11 cellular contexts compared by ENCODE assay signal in genomic region chr14:68967459-68967940, GRCh38. TPM values are rescaled to one million over a fixed set of nuclear protein-coding genes. Genes with fewer than 3 reads are reported as not detected.
DNase-seq lines count a peak whose midpoint lies in the region; ATAC-seq, FAIRE-seq and TF ChIP-seq lines count a peak whose summit lies in the region.
"Had no signal": no experiment of that assay in that cellular context is flagged by ENCODE, and none has a peak within 500 bp of the region (broad histone marks: within the 10 kb centered on the region; RNA-seq: fewer than 3 reads in every experiment).

No MANE protein-coding gene starts in this region.

- TF ChIP-seq CTCF in ascending aorta (IDR thresholded peaks at IDR 0.05) (no peak), keratinocyte (optimal IDR thresholded peaks at IDR 0.05 in 1 of 3, IDR thresholded peaks at IDR 0.05 in 1 of 3, conservative IDR thresholded peaks at IDR 0.05 in 1 of 3; ENCODE audit: extremely low read depth in 1 of 3, insufficient read depth in 2 of 3, low read length in 3 of 3) (no peak), suprapubic skin (IDR thresholded peaks at IDR 0.05) (no peak)

- no peak overlapping the region for H3K9ac ChIP-seq in keratinocyte (ENCODE audit: control insufficient read depth, extremely low read depth, insufficient read depth, low read length)

- peaks cover 81% of the 10 kb centered on the region for H3K4me1 Mint-ChIP-seq in activated CD4-positive, alpha-beta memory T cell treated with anti-CD3 and anti-CD28 coated beads for 36 hours (ENCODE audit: low read depth)
- peaks cover 37% of the 10 kb centered on the region for H3K4me1 Mint-ChIP-seq in activated CD4-positive, alpha-beta memory T cell treated with anti-CD3 and anti-CD28 coated beads, Interleukin-2, amount 10 ng/mL, durations not matched to agents 7 days and 5 days

- peak overlapping the region; percentile 19 for H3K4me2 ChIP-seq in keratinocyte (ENCODE audit: control insufficient read depth, extremely low read depth, insufficient read depth, low read depth, low read length)

- H3K9me1 ChIP-seq in keratinocyte (ENCODE audit: control insufficient read depth, extremely low read depth, insufficient read depth, low read length) = peaks cover 25% of the 10 kb centered on the region

- peaks cover 2% of the 10 kb centered on the region for H3K9me3 Mint-ChIP-seq in activated CD4-positive, alpha-beta memory T cell treated with anti-CD3 and anti-CD28 coated beads for 36 hours
- peaks cover 4% of the 10 kb centered on the region for H3K9me3 Mint-ChIP-seq in activated CD4-positive, alpha-beta memory T cell treated with anti-CD3 and anti-CD28 coated beads, Interleukin-2, amount 10 ng/mL, durations not matched to agents 7 days and 5 days

- DNase-seq in activated CD4-positive, alpha-beta memory T cell treated with anti-CD3 and anti-CD28 coated beads for 36 hours = no peak
- DNase-seq in activated CD4-positive, alpha-beta memory T cell treated with anti-CD3 and anti-CD28 coated beads, Interleukin-2, amount 10 ng/mL, durations not matched to agents 7 days and 5 days = no peak
- no peak for DNase-seq in ascending aorta (ENCODE audit: low spot score in 2 of 2)
- DNase-seq in keratinocyte (ENCODE audit: low read depth, low spot score) = no peak
- no peak for DNase-seq in suprapubic skin (ENCODE audit: low spot score in 2 of 2)
- no peak for DNase-seq in stimulated activated CD4-positive, alpha-beta T cell treated with anti-CD3 and anti-CD28 coated beads, Interleukin-4, amount 100 ng/mL, for 24 hours
- no peak for DNase-seq in HuH-7.5 (ENCODE audit: low spot score)
- DNase-seq: dorsolateral prefrontal cortex, left lung, WERI-Rb-1 had no signal

- FAIRE-seq in keratinocyte (lab: Jason Lieb, UNC) = no peak

- H3K36me3 ChIP-seq in ascending aorta (peaks cover 14 to 16% of the 10 kb centered on the region in 2 donors), keratinocyte (ENCODE audit: control insufficient read depth in 2 of 2, extremely low read depth in 1 of 2, insufficient read depth in 2 of 2, low read length in 2 of 2) (peaks cover 20 to 76% of the 10 kb centered on the region in 2 experiments), suprapubic skin (no peaks in the 10 kb centered on the region)
- H3K36me3 ChIP-seq: WERI-Rb-1 had no signal

- no peak for TF ChIP-seq EP300 in suprapubic skin (IDR thresholded peaks at IDR 0.05)

- peak overlapping the region; percentile 68 to 80 for H3K27ac ChIP-seq in ascending aorta
- no peak overlapping the region for H3K27ac ChIP-seq in keratinocyte (ENCODE audit: control insufficient read depth, insufficient read depth, low read length)
- peak overlapping the region; percentile 29 for H3K27ac ChIP-seq in suprapubic skin
- H3K27ac ChIP-seq: WERI-Rb-1 had no signal

- H3K4me1 ChIP-seq in ascending aorta = peaks cover 73 to 94% of the 10 kb centered on the region in 2 donors
- H3K4me1 ChIP-seq in keratinocyte (ENCODE audit: control insufficient read depth, extremely low read depth, insufficient read depth, low read length) = peaks cover 83% of the 10 kb centered on the region
- H3K4me1 ChIP-seq in suprapubic skin = peaks cover 69% of the 10 kb centered on the region

- H3K36me3 Mint-ChIP-seq in activated CD4-positive, alpha-beta memory T cell treated with anti-CD3 and anti-CD28 coated beads for 36 hours = peaks cover 8% of the 10 kb centered on the region
- H3K36me3 Mint-ChIP-seq in activated CD4-positive, alpha-beta memory T cell treated with anti-CD3 and anti-CD28 coated beads, Interleukin-2, amount 10 ng/mL, durations not matched to agents 7 days and 5 days (ENCODE audit: low read depth) = peaks cover 5% of the 10 kb centered on the region

- H4K20me1 ChIP-seq in keratinocyte (ENCODE audit: control insufficient read depth, extremely low read depth, insufficient read depth, low read length) = peaks cover 95% of the 10 kb centered on the region

- no peak for ATAC-seq in HG03378 (IDR thresholded peaks at IDR 0.05; ENCODE audit: unreplicated experiment)
- ATAC-seq: left lung had no signal

- H3K27me3 Mint-ChIP-seq in activated CD4-positive, alpha-beta memory T cell treated with anti-CD3 and anti-CD28 coated beads for 36 hours = no peaks in the 10 kb centered on the region
- H3K27me3 Mint-ChIP-seq in activated CD4-positive, alpha-beta memory T cell treated with anti-CD3 and anti-CD28 coated beads, Interleukin-2, amount 10 ng/mL, durations not matched to agents 7 days and 5 days = no peaks in the 10 kb centered on the region

- H3K27me3 ChIP-seq in ascending aorta = no peaks in the 10 kb centered on the region
- H3K27me3 ChIP-seq in keratinocyte (ENCODE audit: control insufficient read depth, extremely low read depth, insufficient read depth, low read length) = no peaks in the 10 kb centered on the region
- H3K27me3 ChIP-seq in suprapubic skin = no peaks in the 10 kb centered on the region
- H3K27me3 ChIP-seq: dorsolateral prefrontal cortex, left lung had no signal

- CTCF ChIA-PET in activated CD4-positive, alpha-beta memory T cell treated with anti-CD3 and anti-CD28 coated beads for 36 hours (lab: Charles Lee) = interaction anchor here (1.8 to 2.0 kb wide), 2 partner anchors 7 to 19 kb away, joined by 5 to 6 read pairs; no protein-coding TSS in a partner anchor
- CTCF ChIA-PET in activated CD4-positive, alpha-beta memory T cell treated with anti-CD3 and anti-CD28 coated beads, Interleukin-2, amount 10 ng/mL, durations not matched to agents 7 days and 5 days (lab: Charles Lee) = no interaction called here

- no peak for TF ChIP-seq POLR2A in suprapubic skin (IDR thresholded peaks at IDR 0.05)

- no peak overlapping the region for H2AFZ ChIP-seq in keratinocyte (ENCODE audit: control insufficient read depth, low read length)

- WGBS in suprapubic skin = 100% methylated on average over 3 of the region's 3 CpGs

- intact Hi-C loops in activated CD4-positive, alpha-beta memory T cell treated with anti-CD3 and anti-CD28 coated beads for 36 hours (cut with micrococcal nuclease) = no loop called here
- intact Hi-C loops in ascending aorta (cut with DNase I) = no loop called here

- dilution Hi-C loops in keratinocyte (cut with MboI; ENCODE audit: extremely low pct_ligation_motif_present, low sequenced_read_pairs) = no loop called here

- no peak overlapping the region for H3K4me3 Mint-ChIP-seq in activated CD4-positive, alpha-beta memory T cell treated with anti-CD3 and anti-CD28 coated beads for 36 hours
- no peak overlapping the region for H3K4me3 Mint-ChIP-seq in activated CD4-positive, alpha-beta memory T cell treated with anti-CD3 and anti-CD28 coated beads, Interleukin-2, amount 10 ng/mL, durations not matched to agents 7 days and 5 days

- H3K79me2 ChIP-seq in keratinocyte (ENCODE audit: control insufficient read depth, insufficient read depth, low read length) = peaks cover 100% of the 10 kb centered on the region

- POLR2A ChIA-PET in activated CD4-positive, alpha-beta memory T cell treated with anti-CD3 and anti-CD28 coated beads for 36 hours (lab: Charles Lee) = interaction anchor here (1.0 kb wide), 1 partner anchor 10 kb away, joined by 3 read pairs; no protein-coding TSS in a partner anchor
- POLR2A ChIA-PET in activated CD4-positive, alpha-beta memory T cell treated with anti-CD3 and anti-CD28 coated beads, Interleukin-2, amount 10 ng/mL, durations not matched to agents 7 days and 5 days (lab: Charles Lee) = no interaction called here

- H3K4me3 ChIP-seq in ascending aorta = peak overlapping the region; percentile 25 to 78
- no peak overlapping the region for H3K4me3 ChIP-seq in keratinocyte (ENCODE audit: control insufficient read depth in 2 of 3, extremely low read depth in 1 of 3, insufficient read depth in 2 of 3, low read depth in 1 of 3, low read length in 3 of 3)
- H3K4me3 ChIP-seq in suprapubic skin = no peak overlapping the region
- H3K4me3 ChIP-seq: dorsolateral prefrontal cortex, left lung had no signal

- H3K9me3 ChIP-seq in ascending aorta = no peaks in the 10 kb centered on the region
- H3K9me3 ChIP-seq in keratinocyte (ENCODE audit: control insufficient read depth, low read depth, low read length) = no peaks in the 10 kb centered on the region
- H3K9me3 ChIP-seq in suprapubic skin = no peaks in the 10 kb centered on the region
- H3K9me3 ChIP-seq: left lung had no signal

- peak overlapping the region; percentile 73 for H3K27ac Mint-ChIP-seq in activated CD4-positive, alpha-beta memory T cell treated with anti-CD3 and anti-CD28 coated beads for 36 hours
- no peak overlapping the region for H3K27ac Mint-ChIP-seq in activated CD4-positive, alpha-beta memory T cell treated with anti-CD3 and anti-CD28 coated beads, Interleukin-2, amount 10 ng/mL, durations not matched to agents 7 days and 5 days

RNA-seq across cellular contexts. Expression of gene ACTN1, which starts 11.6 kb away (rescaled TPM):
- 10 to 100 TPM; 70.6 to 72.2 TPM for total RNA-seq in activated CD4-positive, alpha-beta memory T cell treated with anti-CD3 and anti-CD28 coated beads for 36 hours
- 10 to 100 TPM; 34.7 to 37.1 TPM for total RNA-seq in activated CD4-positive, alpha-beta memory T cell treated with anti-CD3 and anti-CD28 coated beads, Interleukin-2, amount 10 ng/mL, durations not matched to agents 7 days and 5 days
- total RNA-seq in ascending aorta = 814 TPM
- 394 to 1,027 TPM (median 558 TPM) in 3 replicates for polyA plus RNA-seq in keratinocyte
- 195 TPM for polyA plus RNA-seq in keratinocyte (2011; ENCODE audit: low read depth)
- 508 and 647 TPM in 2 replicates for polyA plus RNA-seq in keratinocyte (2011; cell fraction: cytosol; rRNA removed)
- 807 and 940 TPM in 2 replicates for polyA plus RNA-seq in keratinocyte (2011; cell fraction: nucleus; rRNA removed)
- polyA plus RNA-seq in keratinocyte (2012; ENCODE audit: low replicate concordance) = 200 and 858 TPM in 2 replicates
- polyA minus RNA-seq in keratinocyte = 613 to 2,215 TPM (median 836 TPM) in 3 replicates
- polyA minus RNA-seq in keratinocyte (2011; cell fraction: cytosol; rRNA and poly(A)+ RNA removed) = 1,064 TPM
- polyA minus RNA-seq in keratinocyte (2011; cell fraction: nucleus; rRNA and poly(A)+ RNA removed) = 724 and 945 TPM in 2 replicates
- 100 to 1,000 TPM in 2 of 4 donors, 10 to 100 TPM in 2; 76.8 to 117 (median 94.0) TPM for total RNA-seq in suprapubic skin

Comparison
In these comparisons a context has a peak if more than half of its experiments do, and no peak if none do; other contexts are left out.
1. H3K4me3 ChIP-seq: peak in ascending aorta (2 of 2); none in keratinocyte (0 of 3) and suprapubic skin (single experiment).